Comparison of ENCODE assay signal across 28 cellular contexts in the genomic region with DNA sequence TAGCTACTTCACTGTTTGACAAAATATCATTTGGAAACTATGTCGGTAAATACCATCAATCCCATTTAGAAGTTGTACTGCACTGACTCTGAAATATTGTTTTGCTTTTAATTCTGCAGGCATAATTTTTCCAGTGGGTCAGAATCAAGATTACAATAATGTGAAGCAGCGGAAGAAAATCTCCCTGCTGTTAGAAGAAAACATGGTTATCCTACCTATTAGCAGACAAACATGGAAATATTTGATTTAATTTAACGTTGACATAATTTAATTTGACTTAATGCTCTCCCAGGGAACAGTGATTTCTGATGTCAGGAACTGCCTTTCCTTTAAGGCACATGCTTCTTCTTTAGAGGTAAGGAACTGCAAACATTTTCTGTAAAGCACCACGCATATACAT.
"Had no signal": no experiment of that assay in that cellular context is flagged by ENCODE, and none has a peak within 500 bp of the region (broad histone marks: within the 10 kb centered on the region; RNA-seq: fewer than 3 reads in every experiment).

No MANE protein-coding gene starts in this region.

- H3K4me1 ChIP-seq: stomach, suprapubic skin, testis, thyroid gland, tibial artery, transverse colon, upper lobe of left lung, upper lobe of right lung, uterus, vagina had no signal

- H3K36me3 Mint-ChIP-seq: stimulated activated effector memory CD8-positive, alpha-beta T cell treated with anti-CD3 and anti-CD28 coated beads, Interleukin-12 subunit alpha, Interleukin-12 subunit beta, amount 100 ng/mL, for 72 hours; stimulated activated memory B cell treated with anti-CD40 and anti-IgM and Interleukin-4, amounts not matched to agents 10 μg/mL and 1 μg/mL and 100 μg/mL, for 72 hours; stimulated activated naive B cell treated with anti-CD40 and anti-IgM and Interleukin-4, amounts not matched to agents 10 μg/mL and 1 μg/mL and 100 μg/mL, for 72 hours; type B pancreatic cell had no signal

- H3K4me1 Mint-ChIP-seq: stimulated activated effector memory CD8-positive, alpha-beta T cell treated with anti-CD3 and anti-CD28 coated beads, Interleukin-12 subunit alpha, Interleukin-12 subunit beta, amount 100 ng/mL, for 72 hours; stimulated activated memory B cell treated with anti-CD40 and anti-IgM and Interleukin-4, amounts not matched to agents 10 μg/mL and 1 μg/mL and 100 μg/mL, for 72 hours; stimulated activated naive B cell treated with anti-CD40 and anti-IgM and Interleukin-4, amounts not matched to agents 10 μg/mL and 1 μg/mL and 100 μg/mL, for 72 hours; stimulated activated naive CD8-positive, alpha-beta T cell treated with anti-CD3 and anti-CD28 coated beads, Interleukin-15, amount 100 ng/mL, for 72 hours had no signal

- H3K9me3 ChIP-seq: stomach, suprapubic skin, testis, thoracic aorta, thyroid gland, tibial artery, tibial nerve, transverse colon, upper lobe of left lung, upper lobe of right lung, uterus, vagina had no signal

- DNase-seq: stimulated activated CD4-positive, alpha-beta T cell treated with anti-CD3 and anti-CD28 coated beads, Interleukin-2, amount 100 ng/mL, for 48 hours; stimulated activated CD4-positive, alpha-beta T cell treated with anti-CD3 and anti-CD28 coated beads, Interleukin-4, amount 100 ng/mL, for 1 hour; stimulated activated CD4-positive, alpha-beta T cell treated with anti-CD3 and anti-CD28 coated beads, Interleukin-4, amount 100 ng/mL, for 24 hours; stimulated activated CD4-positive, alpha-beta T cell treated with anti-CD3 and anti-CD28 coated beads, Interleukin-4, amount 100 ng/mL, for 4 hours; stimulated activated CD8-positive, alpha-beta memory T cell treated with anti-CD3 and anti-CD28 coated beads, Interleukin-4, amount 100 ng/mL, for 48 hours; stimulated activated naive B cell treated with anti-CD40 and anti-IgM and Interleukin-4, amounts not matched to agents 10 μg/mL and 1 μg/mL and 100 μg/mL, for 72 hours; stimulated activated naive CD4-positive, alpha-beta T cell; stimulated activated naive CD4-positive, alpha-beta T cell treated with Interleukin-2 at 50 U/mL for 16 hours; stimulated activated naive CD8-positive, alpha-beta T cell treated with anti-CD3 and anti-CD28 coated beads, Interleukin-15, amount 100 ng/mL, for 72 hours; stimulated activated naive CD8-positive, alpha-beta T cell treated with anti-CD3 and anti-CD28 coated beads, Interleukin-15, Interleukin-2, amounts not matched to agents 100 U/mL and 50 U/mL, for 24 hours; stomach; substantia nigra; testis; thyroid gland; tibial artery; transverse colon; trophoblast cell; upper lobe of left lung; upper lobe of right lung; uterus had no signal

- H3K4me3 ChIP-seq: stomach, suprapubic skin, testis, thoracic aorta, thyroid gland, tibial artery, tibial nerve, transverse colon, upper lobe of left lung, upper lobe of right lung, uterus, vagina had no signal

- H3K27me3 ChIP-seq: stomach, suprapubic skin, testis, thyroid gland, tibial artery, tibial nerve, transverse colon, upper lobe of left lung, upper lobe of right lung, uterus, vagina had no signal

- H3K27ac ChIP-seq: stomach, suprapubic skin, testis, thoracic aorta, thyroid gland, tibial artery, tibial nerve, transverse colon, upper lobe of left lung, upper lobe of right lung, uterus, vagina had no signal

- H3K9me3 Mint-ChIP-seq: stimulated activated memory B cell treated with anti-CD40 and anti-IgM and Interleukin-4, amounts not matched to agents 10 μg/mL and 1 μg/mL and 100 μg/mL, for 72 hours; stimulated activated naive B cell treated with anti-CD40 and anti-IgM and Interleukin-4, amounts not matched to agents 10 μg/mL and 1 μg/mL and 100 μg/mL, for 72 hours; stimulated activated naive CD8-positive, alpha-beta T cell treated with anti-CD3 and anti-CD28 coated beads, Interleukin-15, amount 100 ng/mL, for 72 hours; stimulated activated naive CD8-positive, alpha-beta T cell treated with anti-CD3 and anti-CD28 coated beads, Interleukin-15, Interleukin-2, amounts not matched to agents 100 ng/mL and 50 ng/mL, for 24 hours; type B pancreatic cell had no signal

- H3K27ac Mint-ChIP-seq: stimulated activated effector memory CD8-positive, alpha-beta T cell treated with anti-CD3 and anti-CD28 coated beads, Interleukin-12 subunit alpha, Interleukin-12 subunit beta, amount 100 ng/mL, for 72 hours; stimulated activated memory B cell treated with anti-CD40 and anti-IgM and Interleukin-4, amounts not matched to agents 10 μg/mL and 1 μg/mL and 100 μg/mL, for 72 hours; stimulated activated naive B cell treated with anti-CD40 and anti-IgM and Interleukin-4, amounts not matched to agents 10 μg/mL and 1 μg/mL and 100 μg/mL, for 72 hours; stimulated activated naive CD8-positive, alpha-beta T cell treated with anti-CD3 and anti-CD28 coated beads, Interleukin-15, amount 100 ng/mL, for 72 hours; stimulated activated naive CD8-positive, alpha-beta T cell treated with anti-CD3 and anti-CD28 coated beads, Interleukin-15, Interleukin-2, amounts not matched to agents 100 ng/mL and 50 ng/mL, for 24 hours; type B pancreatic cell had no signal

- H3K4me3 Mint-ChIP-seq: stimulated activated effector memory CD8-positive, alpha-beta T cell treated with anti-CD3 and anti-CD28 coated beads, Interleukin-12 subunit alpha, Interleukin-12 subunit beta, amount 100 ng/mL, for 72 hours; stimulated activated memory B cell treated with anti-CD40 and anti-IgM and Interleukin-4, amounts not matched to agents 10 μg/mL and 1 μg/mL and 100 μg/mL, for 72 hours; stimulated activated naive B cell treated with anti-CD40 and anti-IgM and Interleukin-4, amounts not matched to agents 10 μg/mL and 1 μg/mL and 100 μg/mL, for 72 hours; stimulated activated naive CD8-positive, alpha-beta T cell treated with anti-CD3 and anti-CD28 coated beads, Interleukin-15, amount 100 ng/mL, for 72 hours; stimulated activated naive CD8-positive, alpha-beta T cell treated with anti-CD3 and anti-CD28 coated beads, Interleukin-15, Interleukin-2, amounts not matched to agents 100 ng/mL and 50 ng/mL, for 24 hours; type B pancreatic cell had no signal

- H3K27me3 Mint-ChIP-seq: stimulated activated memory B cell treated with anti-CD40 and anti-IgM and Interleukin-4, amounts not matched to agents 10 μg/mL and 1 μg/mL and 100 μg/mL, for 72 hours; stimulated activated naive B cell treated with anti-CD40 and anti-IgM and Interleukin-4, amounts not matched to agents 10 μg/mL and 1 μg/mL and 100 μg/mL, for 72 hours; stimulated activated naive CD8-positive, alpha-beta T cell treated with anti-CD3 and anti-CD28 coated beads, Interleukin-15, amount 100 ng/mL, for 72 hours; stimulated activated naive CD8-positive, alpha-beta T cell treated with anti-CD3 and anti-CD28 coated beads, Interleukin-15, Interleukin-2, amounts not matched to agents 100 ng/mL and 50 ng/mL, for 24 hours had no signal

- H3K36me3 ChIP-seq: stomach, suprapubic skin, thoracic aorta, thyroid gland, tibial artery, tibial nerve, transverse colon, upper lobe of left lung, upper lobe of right lung, uterus, vagina had no signal

- ATAC-seq: stimulated activated effector memory CD8-positive, alpha-beta T cell treated with anti-CD3 and anti-CD28 coated beads, Interleukin-12 subunit alpha, Interleukin-12 subunit beta, amount 100 ng/mL, for 72 hours; stimulated activated memory B cell treated with anti-CD40 and anti-IgM and Interleukin-4, amounts not matched to agents 10 μg/mL and 1 μg/mL and 100 μg/mL, for 72 hours; stimulated activated naive B cell treated with anti-CD40 and anti-IgM and Interleukin-4, amounts not matched to agents 10 μg/mL and 1 μg/mL and 100 μg/mL, for 72 hours; stimulated activated naive CD8-positive, alpha-beta T cell treated with anti-CD3 and anti-CD28 coated beads, Interleukin-15, amount 100 ng/mL, for 72 hours; stimulated activated naive CD8-positive, alpha-beta T cell treated with anti-CD3 and anti-CD28 coated beads, Interleukin-15, Interleukin-2, amounts not matched to agents 100 U/mL and 50 U/mL, for 24 hours; upper lobe of right lung had no signal
